In genomic region chr2:2291500-2292260, GRCh38 we compare ENCODE assay signal across 9 cellular contexts. TPM values are rescaled to one million over a fixed set of nuclear protein-coding genes. Genes with fewer than 3 reads are reported as not detected.
A peak's percentile ranks its signal among the peaks of the same experiment; 100 is the strongest.
DNase-seq lines count a peak whose midpoint lies in the region; ATAC-seq and TF ChIP-seq lines count a peak whose summit lies in the region.
"Had no signal": no experiment of that assay in that cellular context is flagged by ENCODE, and none has a peak within 500 bp of the region (broad histone marks: within the 10 kb centered on the region; RNA-seq: fewer than 3 reads in every experiment).

No MANE protein-coding gene starts in this region.

- TF ChIP-seq CTCF in nephron (IDR thresholded peaks at IDR 0.05; ENCODE audit: unreplicated experiment in 3 of 3) = peak; percentile 59 to 69 (median 66)

- H3K4me1 Mint-ChIP-seq in nephron = no peaks in the 10 kb centered on the region
- no peaks in the 10 kb centered on the region for H3K4me1 Mint-ChIP-seq in T-cell
- H3K4me1 Mint-ChIP-seq: T-helper 17 cell had no signal

- ATAC-seq in T-cell (replicated peaks in 1 of 4) (no peak), GM19023 (IDR thresholded peaks at IDR 0.05; ENCODE audit: unreplicated experiment) (no peak)
- ATAC-seq: T-helper 17 cell had no signal

- H3K36me3 Mint-ChIP-seq in nephron (ENCODE audit: low read depth) (no peaks in the 10 kb centered on the region), T-cell (no peaks in the 10 kb centered on the region)

- DNase-seq in DMS114 treated with DMSO at 0.1 percent for 48 hours (lab: John Stamatoyannopoulos, UW; ENCODE audit: unreplicated experiment) = peak; percentile 3
- DNase-seq in NCI-H2029 treated with DMSO at 0.1 percent for 48 hours (lab: John Stamatoyannopoulos, UW) = peak; percentile 49
- DNase-seq in cerebellar nuclear complex (lab: John Stamatoyannopoulos, UW) = peak; percentile 5 to 55
- DNase-seq in T-cell = no peak
- no peak for DNase-seq in hepatic stellate cell (ENCODE audit: low spot score)
- DNase-seq in activated naive CD4-positive, alpha-beta T cell (lab: John Stamatoyannopoulos, UW) = no peak
- DNase-seq: T-helper 17 cell had no signal

- no peaks in the 10 kb centered on the region for H3K9me3 Mint-ChIP-seq in nephron
- no peaks in the 10 kb centered on the region for H3K9me3 Mint-ChIP-seq in T-cell

- POLR2A ChIA-PET in T-cell (lab: Charles Lee) = no interaction called here

- no peak overlapping the region for H3K4me3 Mint-ChIP-seq in nephron
- H3K4me3 Mint-ChIP-seq in T-cell = no peak overlapping the region
- H3K4me3 Mint-ChIP-seq: T-helper 17 cell had no signal

- H3K27ac Mint-ChIP-seq in nephron (no peak overlapping the region), T-cell (no peak overlapping the region)
- H3K27ac Mint-ChIP-seq: T-helper 17 cell had no signal

- H3K27me3 Mint-ChIP-seq in nephron (ENCODE audit: low read depth) (peaks cover 21% of the 10 kb centered on the region), T-cell (peaks cover 0 to 5% of the 10 kb centered on the region in 2 donors)

- CTCF ChIA-PET in T-cell (lab: Charles Lee) = no interaction called here

RNA-seq across cellular contexts. Expression of gene MYT1L, which starts 39.4 kb away (rescaled TPM):
- 1 to 10 TPM in 1 of 5 donors, under 1 TPM in 2, not detected in 2; 0.35 to 1.1 (median 0.70) TPM for total RNA-seq in T-cell
- total RNA-seq: T-helper 17 cell had no signal

Comparison
In these comparisons a context has a peak if more than half of its experiments do, and no peak if none do; other contexts are left out.
1. DNase-seq: peak in DMS114 treated with DMSO at 0.1 percent for 48 hours (single experiment), NCI-H2029 treated with DMSO at 0.1 percent for 48 hours (single experiment) and cerebellar nuclear complex (2 of 2); none in T-cell (0 of 34), hepatic stellate cell (single experiment) and activated naive CD4-positive, alpha-beta T cell (0 of 4).